In genomic region chr11:8639655-8640054, GRCh38 we compare ENCODE assay signal across 28 cellular contexts.
"Had no signal": no experiment of that assay in that cellular context is flagged by ENCODE, and none has a peak within 500 bp of the region (broad histone marks: within the 10 kb centered on the region; RNA-seq: fewer than 3 reads in every experiment).

No MANE protein-coding gene starts in this region.

- ATAC-seq: natural killer cell treated with Interleukin-12 subunit alpha and Interleukin-12 subunit beta and Interleukin-15 and Interleukin-18, amount 100 ng/mL, for 72 hours; psoas muscle; right cardiac atrium; stimulated activated effector memory CD8-positive, alpha-beta T cell treated with anti-CD3 and anti-CD28 coated beads, Interleukin-12 subunit alpha, Interleukin-12 subunit beta, amount 100 ng/mL, for 72 hours; stimulated activated naive B cell treated with anti-CD40 and anti-IgM and Interleukin-4, amounts not matched to agents 10 μg/mL and 1 μg/mL and 100 μg/mL, for 72 hours had no signal

- H2AFZ ChIP-seq: parathyroid adenoma had no signal

- H3K4me3 ChIP-seq: ovary, psoas muscle, right lobe of liver, sigmoid colon, stomach, thoracic aorta, thyroid gland, tibial nerve, upper lobe of left lung, vagina had no signal

- H3K27me3 Mint-ChIP-seq: natural killer cell treated with Interleukin-12 subunit alpha and Interleukin-12 subunit beta and Interleukin-15 and Interleukin-18, amount 100 ng/mL, for 72 hours; progenitor cell of endocrine pancreas; stimulated activated naive B cell treated with anti-CD40 and anti-IgM and Interleukin-4, amounts not matched to agents 10 μg/mL and 1 μg/mL and 100 μg/mL, for 72 hours; stimulated activated naive CD8-positive, alpha-beta T cell treated with anti-CD3 and anti-CD28 coated beads, Interleukin-15, Interleukin-2, amounts not matched to agents 100 ng/mL and 50 ng/mL, for 24 hours had no signal

- H3K4me3 Mint-ChIP-seq: natural killer cell treated with Interleukin-12 subunit alpha and Interleukin-12 subunit beta and Interleukin-15 and Interleukin-18, amount 100 ng/mL, for 72 hours; nephron progenitor cell; neural crest cell; stimulated activated effector memory CD8-positive, alpha-beta T cell treated with anti-CD3 and anti-CD28 coated beads, Interleukin-12 subunit alpha, Interleukin-12 subunit beta, amount 100 ng/mL, for 72 hours; stimulated activated naive B cell treated with anti-CD40 and anti-IgM and Interleukin-4, amounts not matched to agents 10 μg/mL and 1 μg/mL and 100 μg/mL, for 72 hours; stimulated activated naive CD8-positive, alpha-beta T cell treated with anti-CD3 and anti-CD28 coated beads, Interleukin-15, Interleukin-2, amounts not matched to agents 100 ng/mL and 50 ng/mL, for 24 hours had no signal

- H3K4me1 Mint-ChIP-seq: neural crest cell had no signal

- H3K9ac ChIP-seq: parathyroid adenoma had no signal

- H3K4me1 ChIP-seq: parathyroid adenoma, psoas muscle, right lobe of liver, sigmoid colon, thyroid gland, tibial nerve, upper lobe of left lung, vagina had no signal

- H3K27ac Mint-ChIP-seq: natural killer cell treated with Interleukin-12 subunit alpha and Interleukin-12 subunit beta and Interleukin-15 and Interleukin-18, amount 100 ng/mL, for 72 hours; nephron progenitor cell; progenitor cell of endocrine pancreas; stimulated activated effector memory CD8-positive, alpha-beta T cell treated with anti-CD3 and anti-CD28 coated beads, Interleukin-12 subunit alpha, Interleukin-12 subunit beta, amount 100 ng/mL, for 72 hours; stimulated activated naive B cell treated with anti-CD40 and anti-IgM and Interleukin-4, amounts not matched to agents 10 μg/mL and 1 μg/mL and 100 μg/mL, for 72 hours; stimulated activated naive CD8-positive, alpha-beta T cell treated with anti-CD3 and anti-CD28 coated beads, Interleukin-15, Interleukin-2, amounts not matched to agents 100 ng/mL and 50 ng/mL, for 24 hours had no signal

- H3K27me3 ChIP-seq: ovary, right lobe of liver, sigmoid colon, stomach, thyroid gland, tibial nerve, upper lobe of left lung, vagina had no signal

- H3K9me3 ChIP-seq: ovary, psoas muscle, sigmoid colon, thoracic aorta, thyroid gland, upper lobe of left lung, vagina had no signal

- DNase-seq: nephron progenitor cell; occipital lobe; ovary; posterior cingulate gyrus; psoas muscle; right cardiac atrium; right lobe of liver; sigmoid colon; small intestine; stimulated activated CD4-positive, alpha-beta T cell treated with anti-CD3 and anti-CD28 coated beads, Interleukin-15, amount 100 ng/mL, for 24 hours; stimulated activated CD4-positive, alpha-beta T cell treated with anti-CD3 and anti-CD28 coated beads, Interleukin-2, amount 100 ng/mL, for 24 hours; stimulated activated CD4-positive, alpha-beta T cell treated with anti-CD3 and anti-CD28 coated beads, Interleukin-2, amount 100 ng/mL, for 48 hours; stimulated activated CD4-positive, alpha-beta T cell treated with anti-CD3 and anti-CD28 coated beads, Interleukin-4, amount 100 ng/mL, for 24 hours; stimulated activated naive B cell treated with anti-CD40 and anti-IgM and Interleukin-4, amounts not matched to agents 10 μg/mL and 1 μg/mL and 100 μg/mL, for 72 hours; stimulated activated naive CD4-positive, alpha-beta T cell treated with Interleukin-2 at 50 U/mL for 16 hours; stomach; thyroid gland; trophoblast cell; upper lobe of left lung had no signal

- H3K27ac ChIP-seq: ovary, parathyroid adenoma, psoas muscle, right lobe of liver, sigmoid colon, stomach, thoracic aorta, thyroid gland, tibial nerve, upper lobe of left lung, vagina had no signal

- H3K36me3 ChIP-seq: ovary had no signal

- H3K9me3 Mint-ChIP-seq: natural killer cell treated with Interleukin-12 subunit alpha and Interleukin-12 subunit beta and Interleukin-15 and Interleukin-18, amount 100 ng/mL, for 72 hours had no signal

- H3K79me2 ChIP-seq: parathyroid adenoma had no signal
